In genomic region chr11:125320347-125321122, GRCh38 we compare ENCODE assay signal across 1 cellular context.
TF ChIP-seq lines count a peak whose summit lies in the region.

No MANE protein-coding gene starts in this region.

TF ChIP-seq in IMR-90, 13 proteins besides CTCF, POLR2A, EP300 and RAD21:
- no peak for TF ChIP-seq FOS (IDR thresholded peaks at IDR 0.05; ENCODE audit: low read depth, low read length)
- no peak for TF ChIP-seq BHLHE40 (IDR thresholded peaks at IDR 0.05; ENCODE audit: low read depth, low read length)
- TF ChIP-seq MXI1 (IDR thresholded peaks at IDR 0.05; ENCODE audit: borderline replicate concordance, low read depth, low read length) = no peak
- TF ChIP-seq CEBPB (IDR thresholded peaks at IDR 0.05; ENCODE audit: low read depth, low read length) = no peak
- TF ChIP-seq MAZ (IDR thresholded peaks at IDR 0.05; ENCODE audit: borderline replicate concordance, low read depth, low read length) = no peak
- TF ChIP-seq MAFK (IDR thresholded peaks at IDR 0.05; ENCODE audit: low read depth, low read length) = no peak
- TF ChIP-seq ELK1 (IDR thresholded peaks at IDR 0.05; ENCODE audit: borderline replicate concordance, low read depth, low read length) = no peak
